Comparison of ENCODE assay signal across 10 cellular contexts in genomic region chr17:45722161-45722560, GRCh38.
DNase-seq lines count a peak whose midpoint lies in the region; ATAC-seq and TF ChIP-seq lines count a peak whose summit lies in the region.
"Had no signal": no experiment of that assay in that cellular context is flagged by ENCODE, and none has a peak within 500 bp of the region (broad histone marks: within the 10 kb centered on the region; RNA-seq: fewer than 3 reads in every experiment).

No MANE protein-coding gene starts in this region.

- TF ChIP-seq CTCF in choroid plexus epithelial cell (conservative IDR thresholded peaks at IDR 0.05; ENCODE audit: low read depth, low read length) (peak; percentile 47), neural crest cell (conservative IDR thresholded peaks at IDR 0.05) (peak; percentile 55)

- no peak overlapping the region for H3K4me3 ChIP-seq in choroid plexus epithelial cell (ENCODE audit: low read depth, low read length)
- H3K4me3 ChIP-seq: upper lobe of left lung had no signal

- H3K4me3 Mint-ChIP-seq in neural crest cell, result no peak overlapping the region

- no peak overlapping the region for H3K27ac Mint-ChIP-seq in neural crest cell (ENCODE audit: unreplicated experiment)

- no peaks in the 10 kb centered on the region for H3K36me3 Mint-ChIP-seq in neural crest cell (ENCODE audit: low read depth)

- ATAC-seq in HG03108 (IDR thresholded peaks at IDR 0.05; ENCODE audit: unreplicated experiment) (no peak), HG03354 (IDR thresholded peaks at IDR 0.05; ENCODE audit: poor library complexity, severe bottlenecking, unreplicated experiment) (no peak)

- H3K27me3 Mint-ChIP-seq in neural crest cell (ENCODE audit: low read depth), result peaks cover 69% of the 10 kb centered on the region

- DNase-seq in ELR (ENCODE audit: low read depth) (peak; percentile 58), NCI-H146 treated with DMSO at 0.1 percent for 48 hours (lab: John Stamatoyannopoulos, UW; ENCODE audit: unreplicated experiment) (peak; percentile 33), choroid plexus epithelial cell (ENCODE audit: low read depth) (peak; percentile 11), neural crest cell (ENCODE audit: low read depth, low spot score) (peak; percentile 41), kidney tubule cell (ENCODE audit: low spot score) (no peak), NCI-H1694 treated with DMSO at 0.1 percent for 48 hours (lab: John Stamatoyannopoulos, UW) (no peak)
- DNase-seq: activated naive CD4-positive, alpha-beta T cell treated with anti-CD3 and anti-CD28 coated beads, Interleukin-2, amount 50 U/mL, for 16 hours; upper lobe of left lung had no signal

- H3K9me3 Mint-ChIP-seq in neural crest cell, result peaks cover 2% of the 10 kb centered on the region

- no peaks in the 10 kb centered on the region for H3K4me1 Mint-ChIP-seq in neural crest cell

Comparison
In these comparisons a context has a peak if more than half of its experiments do, and no peak if none do; other contexts are left out.
1. DNase-seq: peak in ELR (single experiment), NCI-H146 treated with DMSO at 0.1 percent for 48 hours (single experiment), choroid plexus epithelial cell (single experiment) and neural crest cell (single experiment); none in kidney tubule cell (single experiment) and NCI-H1694 treated with DMSO at 0.1 percent for 48 hours (single experiment).